Comparison of ENCODE assay signal across 28 cellular contexts in genomic region chr13:110462091-110462490, GRCh38.
"Had no signal": no experiment of that assay in that cellular context is flagged by ENCODE, and none has a peak within 500 bp of the region (broad histone marks: within the 10 kb centered on the region; RNA-seq: fewer than 3 reads in every experiment).

No MANE protein-coding gene starts in this region.

- H3K9me3 Mint-ChIP-seq: naive B cell; naive thymus-derived CD8-positive, alpha-beta T cell; natural killer cell treated with Interleukin-12 subunit alpha and Interleukin-12 subunit beta and Interleukin-15 and Interleukin-18, amount 100 ng/mL, for 72 hours; neural progenitor cell; stimulated activated effector memory CD8-positive, alpha-beta T cell treated with anti-CD3 and anti-CD28 coated beads, Interleukin-12 subunit alpha, Interleukin-12 subunit beta, amount 100 ng/mL, for 72 hours; stimulated activated naive CD8-positive, alpha-beta T cell treated with anti-CD3 and anti-CD28 coated beads, Interleukin-15, amount 100 ng/mL, for 72 hours; type B pancreatic cell had no signal

- H3K4me3 ChIP-seq: neural progenitor cell, pancreas, psoas muscle, right lobe of liver, sigmoid colon, suprapubic skin, testis, tibial artery, transverse colon, upper lobe of right lung, uterus had no signal

- ATAC-seq: naive thymus-derived CD8-positive, alpha-beta T cell; natural killer cell treated with Interleukin-12 subunit alpha and Interleukin-12 subunit beta and Interleukin-15 and Interleukin-18, amount 100 ng/mL, for 72 hours; pancreas; psoas muscle; right cardiac atrium; right lobe of liver; stimulated activated effector memory CD8-positive, alpha-beta T cell treated with anti-CD3 and anti-CD28 coated beads, Interleukin-12 subunit alpha, Interleukin-12 subunit beta, amount 100 ng/mL, for 72 hours; stimulated activated naive CD8-positive, alpha-beta T cell treated with anti-CD3 and anti-CD28 coated beads, Interleukin-15, amount 100 ng/mL, for 72 hours; stimulated activated naive CD8-positive, alpha-beta T cell treated with anti-CD3 and anti-CD28 coated beads, Interleukin-15, Interleukin-2, amounts not matched to agents 100 U/mL and 50 U/mL, for 24 hours; upper lobe of right lung had no signal

- H3K27me3 ChIP-seq: neural progenitor cell, pancreas, right lobe of liver, sigmoid colon, suprapubic skin, testis, tibial artery, transverse colon, upper lobe of right lung, uterus had no signal

- H3K4me1 Mint-ChIP-seq: stimulated activated effector memory CD8-positive, alpha-beta T cell treated with anti-CD3 and anti-CD28 coated beads, Interleukin-12 subunit alpha, Interleukin-12 subunit beta, amount 100 ng/mL, for 72 hours; stimulated activated naive CD8-positive, alpha-beta T cell treated with anti-CD3 and anti-CD28 coated beads, Interleukin-15, amount 100 ng/mL, for 72 hours had no signal

- H3K36me3 Mint-ChIP-seq: naive B cell; naive thymus-derived CD8-positive, alpha-beta T cell; natural killer cell treated with Interleukin-12 subunit alpha and Interleukin-12 subunit beta and Interleukin-15 and Interleukin-18, amount 100 ng/mL, for 72 hours; stimulated activated effector memory CD8-positive, alpha-beta T cell treated with anti-CD3 and anti-CD28 coated beads, Interleukin-12 subunit alpha, Interleukin-12 subunit beta, amount 100 ng/mL, for 72 hours had no signal

- H3K4me1 ChIP-seq: pancreas, psoas muscle, sigmoid colon, suprapubic skin, testis, tibial artery, transverse colon, upper lobe of right lung, uterus had no signal

- DNase-seq: naive B cell; naive thymus-derived CD8-positive, alpha-beta T cell; occipital lobe; pancreas; right cardiac atrium; right lobe of liver; sigmoid colon; small intestine; stimulated activated CD4-positive, alpha-beta T cell treated with anti-CD3 and anti-CD28 coated beads, Interleukin-15, amount 100 ng/mL, for 24 hours; stimulated activated CD4-positive, alpha-beta T cell treated with anti-CD3 and anti-CD28 coated beads, Interleukin-2, amount 100 ng/mL, for 24 hours; stimulated activated CD4-positive, alpha-beta T cell treated with anti-CD3 and anti-CD28 coated beads, Interleukin-2, amount 100 ng/mL, for 48 hours; stimulated activated CD4-positive, alpha-beta T cell treated with anti-CD3 and anti-CD28 coated beads, Interleukin-4, amount 100 ng/mL, for 24 hours; stimulated activated naive CD4-positive, alpha-beta T cell; stimulated activated naive CD8-positive, alpha-beta T cell treated with anti-CD3 and anti-CD28 coated beads, Interleukin-15, amount 100 ng/mL, for 72 hours; stimulated activated naive CD8-positive, alpha-beta T cell treated with anti-CD3 and anti-CD28 coated beads, Interleukin-15, Interleukin-2, amounts not matched to agents 100 U/mL and 50 U/mL, for 24 hours; substantia nigra; testis; tibial artery; transverse colon; upper lobe of right lung; uterus had no signal

- H3K36me3 ChIP-seq: neural progenitor cell, pancreas, right lobe of liver, transverse colon, uterus had no signal

- H3K4me3 Mint-ChIP-seq: naive B cell; naive thymus-derived CD8-positive, alpha-beta T cell; natural killer cell treated with Interleukin-12 subunit alpha and Interleukin-12 subunit beta and Interleukin-15 and Interleukin-18, amount 100 ng/mL, for 72 hours; neural progenitor cell; stimulated activated effector memory CD8-positive, alpha-beta T cell treated with anti-CD3 and anti-CD28 coated beads, Interleukin-12 subunit alpha, Interleukin-12 subunit beta, amount 100 ng/mL, for 72 hours; stimulated activated naive CD8-positive, alpha-beta T cell treated with anti-CD3 and anti-CD28 coated beads, Interleukin-15, amount 100 ng/mL, for 72 hours; type B pancreatic cell had no signal

- H3K27me3 Mint-ChIP-seq: progenitor cell of endocrine pancreas, type B pancreatic cell had no signal

- H3K27ac ChIP-seq: neural progenitor cell, pancreas, psoas muscle, right lobe of liver, suprapubic skin, testis, transverse colon, upper lobe of right lung, uterus had no signal

- H3K27ac Mint-ChIP-seq: naive thymus-derived CD8-positive, alpha-beta T cell; natural killer cell treated with Interleukin-12 subunit alpha and Interleukin-12 subunit beta and Interleukin-15 and Interleukin-18, amount 100 ng/mL, for 72 hours; stimulated activated effector memory CD8-positive, alpha-beta T cell treated with anti-CD3 and anti-CD28 coated beads, Interleukin-12 subunit alpha, Interleukin-12 subunit beta, amount 100 ng/mL, for 72 hours; stimulated activated naive CD8-positive, alpha-beta T cell treated with anti-CD3 and anti-CD28 coated beads, Interleukin-15, amount 100 ng/mL, for 72 hours; type B pancreatic cell had no signal

- H3K9me3 ChIP-seq: pancreas, psoas muscle, right lobe of liver, sigmoid colon, suprapubic skin, testis, tibial artery, transverse colon, upper lobe of right lung, uterus had no signal
